8 cellular contexts compared by ENCODE assay signal in the genomic region with DNA sequence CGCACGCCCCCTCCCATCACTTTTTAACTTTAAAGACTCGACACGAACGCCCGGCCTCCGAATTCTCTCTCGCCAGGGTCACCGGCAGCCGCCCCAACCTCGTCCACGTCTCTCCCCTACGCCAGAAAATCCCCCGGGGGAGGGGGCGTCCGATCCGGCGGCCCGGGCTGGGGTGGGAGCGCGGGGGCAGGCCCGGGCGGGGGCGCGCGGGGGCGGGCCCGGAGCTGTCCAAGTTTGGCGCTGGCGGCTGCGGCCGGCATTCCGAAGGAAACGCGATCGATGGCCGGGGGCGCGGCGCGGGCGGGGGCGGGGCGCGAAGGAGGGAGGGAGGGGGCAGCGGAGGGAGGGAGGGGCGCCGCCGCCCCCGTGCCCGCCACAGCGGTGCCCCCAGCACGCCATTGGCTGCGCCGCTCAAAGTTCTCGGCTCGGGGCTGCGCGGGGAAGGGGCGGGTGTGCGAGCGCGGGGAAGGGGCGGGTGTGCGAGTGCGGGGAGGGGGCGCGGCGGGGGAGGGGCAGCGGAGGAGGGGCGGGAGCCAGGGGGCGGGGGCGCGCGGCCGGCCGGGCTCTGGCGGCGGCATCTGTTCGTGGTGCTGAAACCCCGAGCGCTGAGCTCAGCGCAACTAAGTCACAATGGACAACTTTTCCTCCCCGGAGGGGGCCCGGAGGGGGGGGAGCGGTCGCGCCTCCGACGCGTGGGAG. TPM values are rescaled to one million over a fixed set of nuclear protein-coding genes. Genes with fewer than 3 reads are reported as not detected.
DNase-seq lines count a peak whose midpoint lies in the region; ATAC-seq, FAIRE-seq and TF ChIP-seq lines count a peak whose summit lies in the region.

No MANE protein-coding gene starts in this region.

- ATAC-seq in A549 (peak in 1 of 2 experiments; percentile 34; a peak in 3 of 6 replicates), HG03159 (IDR thresholded peaks at IDR 0.05; ENCODE audit: unreplicated experiment) (no peak), HG03175 (IDR thresholded peaks at IDR 0.05; ENCODE audit: unreplicated experiment) (no peak)

- H3K9me3 ChIP-seq in A549 (no peaks in the 10 kb centered on the region), mesodermal cell (ENCODE audit: control insufficient read depth, low read length) (no peaks in the 10 kb centered on the region)

- no peaks in the 10 kb centered on the region for H3K4me1 ChIP-seq in A549
- H3K4me1 ChIP-seq in mesodermal cell (ENCODE audit: control insufficient read depth, insufficient read depth, low read length, poor library complexity, severe bottlenecking), result peaks cover 4% of the 10 kb centered on the region

- POLR2A ChIA-PET in A549 (lab: Yijun Ruan, JAX), result no interaction called here

- no peak for TF ChIP-seq CTCF in A549 (IDR thresholded peaks at IDR 0.05)
- TF ChIP-seq CTCF in choroid plexus epithelial cell (conservative IDR thresholded peaks at IDR 0.05; ENCODE audit: low read depth, low read length), result no peak

- H3K4me3 ChIP-seq in A549, result peak overlapping the region; percentile 66
- H3K4me3 ChIP-seq in choroid plexus epithelial cell (ENCODE audit: low read depth, low read length), result no peak overlapping the region
- peak overlapping the region; percentile 73 for H3K4me3 ChIP-seq in mesodermal cell (ENCODE audit: extremely low read depth, insufficient read depth, low read length, poor library complexity, severe bottlenecking)

- H3K36me3 ChIP-seq in mesodermal cell (ENCODE audit: control insufficient read depth, insufficient read depth, low read length), result peaks cover 6% of the 10 kb centered on the region

- TF ChIP-seq EP300 in A549 (IDR thresholded peaks at IDR 0.05), result no peak
- no peak for TF ChIP-seq EP300 in Ishikawa (IDR thresholded peaks at IDR 0.05; ENCODE audit: borderline replicate concordance)

- FAIRE-seq in A549 (lab: Jason Lieb, UNC) (no peak), H54 (lab: Jason Lieb, UNC) (no peak)

- H3K4me2 ChIP-seq in A549, result peak overlapping the region; percentile 97

- H3K27ac ChIP-seq in A549 (peak overlapping the region in 1 of 2 experiments; percentile 92; a peak in 2 of 6 replicates), mesodermal cell (ENCODE audit: low read depth, low read length, severe bottlenecking) (peak overlapping the region; percentile 93)

- CTCF ChIA-PET in A549 (lab: Yijun Ruan, JAX), result interaction anchor here (1.7 kb wide), 1 partner anchor 14 kb away, joined by 3 read pairs; no protein-coding TSS in a partner anchor

- DNase-seq in A549 (ENCODE audit: low read depth in 1 of 2, low spot score in 1 of 2), result peak; percentile 16 to 18
- DNase-seq in choroid plexus epithelial cell (ENCODE audit: low read depth), result peak; percentile 31
- no peak for DNase-seq in H54 (ENCODE audit: insufficient read length, low spot score)
- DNase-seq in CD1c-positive myeloid dendritic cell (ENCODE audit: extremely low spot score), result no peak

- no peak for TF ChIP-seq RAD21 in A549 (conservative IDR thresholded peaks at IDR 0.05 in 1 of 2, IDR thresholded peaks at IDR 0.05 in 1 of 2)
- TF ChIP-seq RAD21 in Ishikawa (IDR thresholded peaks at IDR 0.05; ENCODE audit: low read depth), result no peak

- no CpG with 5 or more reads among the region's 91 CpGs for WGBS in A549 (ENCODE audit: missing lambda C conversion rate)
- 0% methylated on average over 19 of the region's 91 CpGs; no CpG with 5 or more reads in 1 of the 2 experiments for WGBS in mesodermal cell (ENCODE audit: insufficient coverage in 2 of 2), 2 experiments

- TF ChIP-seq POLR2A in A549 (IDR thresholded peaks at IDR 0.05; ENCODE audit: low read length) (no peak), H54 (IDR thresholded peaks at IDR 0.05; ENCODE audit: low read depth, low read length) (no peak)

TF ChIP-seq in A549, 52 proteins besides CTCF, POLR2A, EP300 and RAD21:
- TF ChIP-seq RNF2 (IDR thresholded peaks at IDR 0.05; ENCODE audit: borderline replicate concordance, low read depth), result no peak
- TF ChIP-seq JUNB (IDR thresholded peaks at IDR 0.05), result no peak
- TF ChIP-seq FOSL2 (IDR thresholded peaks at IDR 0.05), result no peak
- TF ChIP-seq FOSL2 (CRISPR knock-in tag; IDR thresholded peaks at IDR 0.05), result no peak
- no peak for TF ChIP-seq ESRRA (IDR thresholded peaks at IDR 0.05; ENCODE audit: borderline replicate concordance, low read length)

TF ChIP-seq in Ishikawa, 13 proteins besides CTCF, POLR2A, EP300 and RAD21:
- no peak for TF ChIP-seq YY1 (IDR thresholded peaks at IDR 0.05; ENCODE audit: low read depth)
- peak; percentile 35; the same call in 1 of the 2 replicates for TF ChIP-seq EGR1 (IDR thresholded peaks at IDR 0.05)
- TF ChIP-seq TEAD4 (IDR thresholded peaks at IDR 0.05), result peak; percentile 10; the same call in 1 of the 2 replicates
- TF ChIP-seq, protein P1, sequence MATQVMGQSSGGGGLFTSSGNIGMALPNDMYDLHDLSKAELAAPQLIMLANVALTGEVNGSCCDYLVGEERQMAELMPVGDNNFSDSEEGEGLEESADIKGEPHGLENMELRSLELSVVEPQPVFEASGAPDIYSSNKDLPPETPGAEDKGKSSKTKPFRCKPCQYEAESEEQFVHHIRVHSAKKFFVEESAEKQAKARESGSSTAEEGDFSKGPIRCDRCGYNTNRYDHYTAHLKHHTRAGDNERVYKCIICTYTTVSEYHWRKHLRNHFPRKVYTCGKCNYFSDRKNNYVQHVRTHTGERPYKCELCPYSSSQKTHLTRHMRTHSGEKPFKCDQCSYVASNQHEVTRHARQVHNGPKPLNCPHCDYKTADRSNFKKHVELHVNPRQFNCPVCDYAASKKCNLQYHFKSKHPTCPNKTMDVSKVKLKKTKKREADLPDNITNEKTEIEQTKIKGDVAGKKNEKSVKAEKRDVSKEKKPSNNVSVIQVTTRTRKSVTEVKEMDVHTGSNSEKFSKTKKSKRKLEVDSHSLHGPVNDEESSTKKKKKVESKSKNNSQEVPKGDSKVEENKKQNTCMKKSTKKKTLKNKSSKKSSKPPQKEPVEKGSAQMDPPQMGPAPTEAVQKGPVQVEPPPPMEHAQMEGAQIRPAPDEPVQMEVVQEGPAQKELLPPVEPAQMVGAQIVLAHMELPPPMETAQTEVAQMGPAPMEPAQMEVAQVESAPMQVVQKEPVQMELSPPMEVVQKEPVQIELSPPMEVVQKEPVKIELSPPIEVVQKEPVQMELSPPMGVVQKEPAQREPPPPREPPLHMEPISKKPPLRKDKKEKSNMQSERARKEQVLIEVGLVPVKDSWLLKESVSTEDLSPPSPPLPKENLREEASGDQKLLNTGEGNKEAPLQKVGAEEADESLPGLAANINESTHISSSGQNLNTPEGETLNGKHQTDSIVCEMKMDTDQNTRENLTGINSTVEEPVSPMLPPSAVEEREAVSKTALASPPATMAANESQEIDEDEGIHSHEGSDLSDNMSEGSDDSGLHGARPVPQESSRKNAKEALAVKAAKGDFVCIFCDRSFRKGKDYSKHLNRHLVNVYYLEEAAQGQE (IDR thresholded peaks at IDR 0.05; ENCODE audit: low read depth), result peak; percentile 81
TF ChIP-seq in Ishikawa: peak in this region for 3.

RNA-seq across cellular contexts. Expression of a gene that starts 2.4 kb away (rescaled TPM):
- polyA plus RNA-seq in A549 (2011; rRNA removed), result 0.60 and 0.70 TPM in 2 replicates
- 0.59 and 0.63 TPM in 2 replicates for polyA plus RNA-seq in A549 (2012; cell fraction: cytosol; rRNA removed)
- polyA plus RNA-seq in A549 (2012; cell fraction: nucleus; rRNA removed), result 1.3 and 1.5 TPM in 2 replicates
- polyA plus RNA-seq in A549 (2017; fragmentation: RNase III; extraction: RNeasy Plus Mini Kit Qiagen cat#74134 plus additional on column Dnase treatment), result 0.50 to 0.89 TPM (median 0.86 TPM) in 3 replicates
- polyA minus RNA-seq in A549 (2011; rRNA and poly(A)+ RNA removed), result 0.50 and 1.1 TPM in 2 replicates
- 7.4 TPM for polyA plus RNA-seq in mesodermal cell (2013, experiment 1 of 2)
- 5.6 TPM for polyA plus RNA-seq in mesodermal cell (2013, experiment 2 of 2)

Comparison
In these comparisons a context has a peak if more than half of its experiments do, and no peak if none do; other contexts are left out.
1. DNase-seq: peak in A549 (2 of 2) and choroid plexus epithelial cell (single experiment); none in H54 (single experiment) and CD1c-positive myeloid dendritic cell (single experiment).